1 cellular context compared by ENCODE assay signal in genomic region chr2:240398711-240399267, GRCh38.
TF ChIP-seq lines count a peak whose summit lies in the region.

No MANE protein-coding gene starts in this region.

TF ChIP-seq in WTC11, 78 proteins besides CTCF, POLR2A, EP300 and RAD21 (continued from another document):
- TF ChIP-seq ZSCAN18 (CRISPR knock-in tag; IDR thresholded peaks at IDR 0.05) (no peak), ZBTB21 (CRISPR knock-in tag; IDR thresholded peaks at IDR 0.05; ENCODE audit: borderline replicate concordance) (no peak), TP53 (CRISPR knock-in tag; IDR thresholded peaks at IDR 0.05) (no peak), ZNF121 (CRISPR knock-in tag; IDR thresholded peaks at IDR 0.05) (peak; percentile 40; the same call in 1 of the 2 replicates)
